ENCODE assay signal across 8 cellular contexts in genomic region chr10:29636178-29636577, GRCh38. TPM values are rescaled to one million over a fixed set of nuclear protein-coding genes. Genes with fewer than 3 reads are reported as not detected.
DNase-seq lines count a peak whose midpoint lies in the region; ATAC-seq, FAIRE-seq and TF ChIP-seq lines count a peak whose summit lies in the region.

No MANE protein-coding gene starts in this region.

- CTCF ChIA-PET in HepG2 (lab: Yijun Ruan, JAX; ENCODE audit: low intra/inter-chr PET ratio, low total read pairs), result no interaction called here

- H3K27me3 ChIP-seq in cardiac muscle cell (no peaks in the 10 kb centered on the region), HepG2 (ENCODE audit: control insufficient read depth in 1 of 2, insufficient read depth in 2 of 2, low read length in 2 of 2) (no peaks in the 10 kb centered on the region)

- peak overlapping the region; percentile 72; the same call in 1 of the 2 replicates for H3K4me2 ChIP-seq in HepG2 (ENCODE audit: low read depth, low read length)

- no peak; a peak in 1 of 4 replicates for TF ChIP-seq EP300 in HepG2 (IDR thresholded peaks at IDR 0.05; ENCODE audit: low read depth in 2 of 2, low read length in 2 of 2)
- no peak for TF ChIP-seq EP300 in HepG2 (CRISPR knock-in tag; IDR thresholded peaks at IDR 0.05; ENCODE audit: borderline replicate concordance)

- H3K4me1 ChIP-seq in cardiac muscle cell (ENCODE audit: low read depth) (peaks cover 19% of the 10 kb centered on the region), HepG2 (ENCODE audit: insufficient read depth, low read length) (peaks cover 38% of the 10 kb centered on the region)

- POLR2A ChIA-PET in HepG2 (lab: Yijun Ruan, JAX), result interaction anchor here (1.3 kb wide), 1 partner anchor 17 kb away, joined by 8 read pairs; no protein-coding TSS in a partner anchor

- H2AFZ ChIP-seq in HepG2 (ENCODE audit: low read length), result no peak overlapping the region

- H3K27ac ChIP-seq in cardiac muscle cell (peak overlapping the region; percentile 99), HepG2 (ENCODE audit: extremely low read length, insufficient read depth, low read length) (no peak overlapping the region)

- FAIRE-seq in HepG2 (lab: Jason Lieb, UNC), result no peak
- FAIRE-seq in urothelium cell line (lab: Jason Lieb, UNC), result no peak

- ATAC-seq in Right ventricle myocardium inferior (no peak), HepG2 (no peak)

- H3K36me3 ChIP-seq in cardiac muscle cell (no peaks in the 10 kb centered on the region), HepG2 (replicated peaks in 1 of 2; ENCODE audit: control insufficient read depth in 1 of 2, insufficient read depth in 2 of 2, low read length in 2 of 2) (no peaks in the 10 kb centered on the region)

- no peaks in the 10 kb centered on the region for H3K9me3 ChIP-seq in cardiac muscle cell (ENCODE audit: low read depth)
- H3K9me3 ChIP-seq in HepG2 (ENCODE audit: low read length), result no peaks in the 10 kb centered on the region

- H3K9ac ChIP-seq in HepG2 (ENCODE audit: insufficient read depth, low read depth, low read length), result no peak overlapping the region

- BruUV-seq in HepG2 (replicated peaks; lab: Mats Ljungman, UMichigan), result no TSS peak

- no peaks in the 10 kb centered on the region for H3K79me2 ChIP-seq in HepG2 (ENCODE audit: insufficient read depth, low read length)

- 80% methylated on average over 2 of the region's 2 CpGs for WGBS in HepG2 (ENCODE audit: low lambda C conversion rate)

- peak overlapping the region; percentile 95 for H3K4me3 ChIP-seq in cardiac muscle cell
- H3K4me3 ChIP-seq in HepG2 (replicated peaks in 1 of 3; ENCODE audit: insufficient read depth in 1 of 3, low read depth in 2 of 3, low read length in 3 of 3), result no peak overlapping the region

- no peak for TF ChIP-seq RAD21 in HepG2 (CRISPR knock-in tag; IDR thresholded peaks at IDR 0.05)

- DNase-seq in cardiac muscle cell (ENCODE audit: low read depth in 1 of 2, low spot score in 1 of 2) (peak in 1 of 2 donors; percentile 83), Right ventricle myocardium inferior (ENCODE audit: missing footprints) (no peak), astrocyte of the hippocampus (ENCODE audit: low read depth, low spot score) (peak; percentile 62), HepG2 (ENCODE audit: low spot score) (no peak), urothelium cell line (ENCODE audit: low spot score) (peak; percentile 49), NCI-H446 (lab: John Stamatoyannopoulos, UW) (no peak), middle frontal gyrus (ENCODE audit: extremely low spot score, low spot score) (no peak), ureter (ENCODE audit: low spot score) (no peak)

- intact Hi-C loops in Right ventricle myocardium inferior (cut with DNase I) (no loop called here), HepG2 (cut with micrococcal nuclease; ENCODE audit: unreplicated experiment) (no loop called here)

- in situ Hi-C loops in HepG2 (cut with HindIII; ENCODE audit: extremely low pct_ligation_motif_present, low pct_unique_long_range_greater_than_20kb), result loop anchor here (5.0 kb wide), 1 partner anchor 101 kb away; no protein-coding TSS in a partner anchor

- H4K20me1 ChIP-seq in HepG2 (ENCODE audit: insufficient read depth, low read length), result no peaks in the 10 kb centered on the region

- no peak for TF ChIP-seq CTCF in cardiac muscle cell (IDR thresholded peaks at IDR 0.05; ENCODE audit: low read depth, low read length)
- no peak for TF ChIP-seq CTCF in HepG2 (CRISPR knock-in tag; IDR thresholded peaks at IDR 0.05)

- TF ChIP-seq POLR2A in HepG2 (IDR thresholded peaks at IDR 0.05; ENCODE audit: insufficient read depth in 1 of 2, low read depth in 2 of 2, low read length in 2 of 2), result no peak

TF ChIP-seq in HepG2, 621 proteins besides CTCF, POLR2A, EP300 and RAD21:
- TF ChIP-seq HNRNPUL1 (IDR thresholded peaks at IDR 0.05; ENCODE audit: low read depth, low read length), result peak; percentile 12; the same call in 1 of the 2 replicates
- no peak for TF ChIP-seq ATAD3A (CRISPR knock-in tag; IDR thresholded peaks at IDR 0.05)

RNA-seq across cellular contexts. Expression of gene SVIL, which starts 1.4 kb away (rescaled TPM):
- total RNA-seq in cardiac muscle cell (244 and 412 TPM in 2 replicates), Right ventricle myocardium inferior (327 TPM), HepG2 (2016; rRNA removed; fragmentation: Illumina TruSeq; extraction: Trizol) (4.8 and 12.1 TPM in 2 replicates), ureter (209 TPM)
- polyA plus RNA-seq in cardiac muscle cell (252 and 258 TPM in 2 replicates), HepG2 (2011; rRNA removed) (3.8 and 3.9 TPM in 2 replicates)
- total RNA-seq in HepG2 (2016; cell fraction: cytosol; rRNA removed; fragmentation: Illumina TruSeq; extraction: Trizol; ENCODE audit: low read depth), result 0.97 and 1.0 TPM in 2 replicates
- 3.3 and 10.0 TPM in 2 replicates for total RNA-seq in HepG2 (2016; cell fraction: insoluble cytoplasmic fraction; rRNA removed; fragmentation: Illumina TruSeq; extraction: Trizol)
- total RNA-seq in HepG2 (2016; cell fraction: membrane; rRNA removed; fragmentation: Illumina TruSeq; extraction: Trizol), result 1.7 and 3.2 TPM in 2 replicates
- 20.3 and 24.1 TPM in 2 replicates for total RNA-seq in HepG2 (2016; cell fraction: nucleus; rRNA removed; fragmentation: Illumina TruSeq; extraction: Trizol)
- polyA plus RNA-seq in HepG2 (2011; cell fraction: cytosol; rRNA removed), result 2.1 and 2.3 TPM in 2 replicates
- 14.8 and 16.4 TPM in 2 replicates for polyA plus RNA-seq in HepG2 (2011; cell fraction: nucleus; rRNA removed)
- polyA plus RNA-seq in HepG2 (2012), result 4.0 and 4.8 TPM in 2 replicates
- 0.19 and 0.84 TPM in 2 replicates for polyA plus RNA-seq in HepG2 (2016; cell fraction: cytosol; fragmentation: Illumina TruSeq; extraction: Trizol; ENCODE audit: low read depth)
- 2.5 and 3.2 TPM in 2 replicates for polyA plus RNA-seq in HepG2 (2016; cell fraction: insoluble cytoplasmic fraction; fragmentation: Illumina TruSeq; extraction: Trizol; ENCODE audit: low read depth)
- polyA plus RNA-seq in HepG2 (2016; cell fraction: membrane; fragmentation: Illumina TruSeq; extraction: Trizol; ENCODE audit: low read depth), result 0.45 and 0.66 TPM in 2 replicates
- 13.7 TPM in 2 replicates for polyA plus RNA-seq in HepG2 (2016; cell fraction: nucleus; fragmentation: Illumina TruSeq; extraction: Trizol; ENCODE audit: insufficient read depth, low read depth)
- 7.7 and 11.4 TPM in 2 replicates for polyA minus RNA-seq in HepG2 (2011; rRNA and poly(A)+ RNA removed; ENCODE audit: low replicate concordance)
- polyA minus RNA-seq in HepG2 (2011; cell fraction: cytosol; rRNA and poly(A)+ RNA removed), result 4.8 and 7.2 TPM in 2 replicates
- 30.3 and 30.4 TPM in 2 replicates for polyA minus RNA-seq in HepG2 (2011; cell fraction: nucleus; rRNA and poly(A)+ RNA removed)

Comparison
In these comparisons a context has a peak if more than half of its experiments do, and no peak if none do; other contexts are left out.
1. DNase-seq: peak in astrocyte of the hippocampus (single experiment) and urothelium cell line (single experiment); none in Right ventricle myocardium inferior (single experiment), HepG2 (single experiment), NCI-H446 (0 of 2), middle frontal gyrus (single experiment) and ureter (single experiment).